Comparison of ENCODE assay signal across 8 cellular contexts in the genomic region with DNA sequence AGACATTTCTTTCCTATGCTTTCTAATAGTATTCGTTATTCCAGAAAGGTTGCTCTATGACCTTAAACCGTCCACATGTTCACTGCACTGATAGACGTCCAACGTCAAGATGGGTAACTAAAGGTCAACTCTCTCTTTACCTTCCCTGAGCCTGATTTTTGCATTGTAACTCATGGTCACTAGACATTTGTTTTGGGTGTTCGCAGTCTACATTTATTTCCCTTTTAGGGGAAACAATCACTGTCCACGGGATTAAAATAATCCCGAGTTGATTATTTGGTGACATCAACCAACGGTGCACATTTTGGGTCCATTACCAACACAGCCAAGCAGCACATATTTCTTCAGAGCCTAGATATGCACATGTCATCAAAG. TPM values are rescaled to one million over a fixed set of nuclear protein-coding genes. Genes with fewer than 3 reads are reported as not detected.
A peak's percentile ranks its signal among the peaks of the same experiment; 100 is the strongest.
DNase-seq lines count a peak whose midpoint lies in the region; ATAC-seq and TF ChIP-seq lines count a peak whose summit lies in the region.

No MANE protein-coding gene starts in this region.

- no peaks in the 10 kb centered on the region for H3K27me3 Mint-ChIP-seq in naive B cell

- no peak for ATAC-seq in naive B cell (ENCODE audit: low read depth in 2 of 2)

- peaks cover 37% of the 10 kb centered on the region for H3K4me1 ChIP-seq in KMS-11 (ENCODE audit: low read depth, poor library complexity, severe bottlenecking)
- H3K4me1 ChIP-seq in colonic mucosa: peaks cover 4% of the 10 kb centered on the region

- H2AFZ ChIP-seq in KMS-11 (ENCODE audit: low read depth): peak overlapping the region; percentile 79

- no peaks in the 10 kb centered on the region for H3K36me3 Mint-ChIP-seq in naive B cell

- TF ChIP-seq CTCF in GM12875 (IDR thresholded peaks at IDR 0.05; ENCODE audit: borderline replicate concordance, insufficient read depth, low read depth, low read length): no peak
- no peak for TF ChIP-seq CTCF in KMS-11 (conservative IDR thresholded peaks at IDR 0.05; ENCODE audit: low read depth, low read length)
- no peak for TF ChIP-seq CTCF in colonic mucosa (IDR thresholded peaks at IDR 0.05)

- peaks cover 41% of the 10 kb centered on the region for H3K79me2 ChIP-seq in KMS-11 (ENCODE audit: insufficient read depth, low read depth)

- peaks cover 23 to 43% (median 37%) of the 10 kb centered on the region in 3 donors for H3K4me1 Mint-ChIP-seq in naive B cell

- H3K27me3 ChIP-seq in KMS-11 (ENCODE audit: insufficient read depth, low read depth) (no peaks in the 10 kb centered on the region), colonic mucosa (no peaks in the 10 kb centered on the region)

- intact Hi-C loops in colonic mucosa (cut with DNase I): loop anchor here (5.0 kb wide), 1 partner anchor 57 kb away; a partner anchor contains a TSS

- H3K27ac ChIP-seq in KMS-11 (peak overlapping the region; percentile 78), colonic mucosa (peak overlapping the region; percentile 80)

- H3K9ac ChIP-seq in KMS-11 (peak overlapping the region; percentile 94), colonic mucosa (ENCODE audit: low read depth in 2 of 2, low read length in 2 of 2) (peak overlapping the region; percentile 70 to 93)

- H3K9me3 Mint-ChIP-seq in naive B cell: no peaks in the 10 kb centered on the region

- H4K20me1 ChIP-seq in KMS-11 (ENCODE audit: insufficient read depth): peaks cover 5% of the 10 kb centered on the region; the same call in 1 of the 2 replicates

- H3K4me2 ChIP-seq in KMS-11: peak overlapping the region; percentile 98

- H3K27ac Mint-ChIP-seq in naive B cell: peak overlapping the region; percentile 79 to 97 (median 89)

- no peaks in the 10 kb centered on the region for H3K9me3 ChIP-seq in colonic mucosa

- H3K36me3 ChIP-seq in KMS-11 (ENCODE audit: insufficient read depth) (no peaks in the 10 kb centered on the region), colonic mucosa (no peaks in the 10 kb centered on the region)

- H3K4me3 ChIP-seq in GM12875 (ENCODE audit: low read depth, low read length): peak overlapping the region; percentile 97
- no peak overlapping the region for H3K4me3 ChIP-seq in KMS-11 (IDR thresholded peaks at IDR 0.05; ENCODE audit: insufficient read depth, low read depth, low read length)
- peak overlapping the region; percentile 75 for H3K4me3 ChIP-seq in colonic mucosa

- peak overlapping the region; percentile 91 to 98 (median 95) for H3K4me3 Mint-ChIP-seq in naive B cell

- DNase-seq in colonic mucosa (no peak), naive B cell (no peak), NCI-H2107 treated with DMSO at 0.1 percent for 48 hours (lab: John Stamatoyannopoulos, UW; ENCODE audit: unreplicated experiment) (no peak), NCI-H2081 treated with DMSO at 0.1 percent for 48 hours (lab: John Stamatoyannopoulos, UW) (no peak), middle frontal gyrus (ENCODE audit: extremely low spot score, low spot score) (no peak), AG08396 (ENCODE audit: low spot score) (no peak)

RNA-seq across cellular contexts. Expression of a gene that starts 0.5 kb away (rescaled TPM):
- total RNA-seq in colonic mucosa: 100 to 1,000 TPM; 121 to 213 TPM
- 10 to 100 TPM; 35.1 to 57.5 (median 51.2) TPM for polyA plus RNA-seq in naive B cell (ENCODE audit: low read depth in 6 of 6)

RNA-seq across cellular contexts. Expression of a gene that starts 57.8 kb away (rescaled TPM):
- total RNA-seq in colonic mucosa: 1 to 10 TPM; 2.4 to 4.2 TPM
- 10 to 100 TPM; 11.3 to 25.6 (median 14.6) TPM for polyA plus RNA-seq in naive B cell (ENCODE audit: low read depth in 6 of 6)
